ENCODE assay signal across 1 cellular context in the genomic region with DNA sequence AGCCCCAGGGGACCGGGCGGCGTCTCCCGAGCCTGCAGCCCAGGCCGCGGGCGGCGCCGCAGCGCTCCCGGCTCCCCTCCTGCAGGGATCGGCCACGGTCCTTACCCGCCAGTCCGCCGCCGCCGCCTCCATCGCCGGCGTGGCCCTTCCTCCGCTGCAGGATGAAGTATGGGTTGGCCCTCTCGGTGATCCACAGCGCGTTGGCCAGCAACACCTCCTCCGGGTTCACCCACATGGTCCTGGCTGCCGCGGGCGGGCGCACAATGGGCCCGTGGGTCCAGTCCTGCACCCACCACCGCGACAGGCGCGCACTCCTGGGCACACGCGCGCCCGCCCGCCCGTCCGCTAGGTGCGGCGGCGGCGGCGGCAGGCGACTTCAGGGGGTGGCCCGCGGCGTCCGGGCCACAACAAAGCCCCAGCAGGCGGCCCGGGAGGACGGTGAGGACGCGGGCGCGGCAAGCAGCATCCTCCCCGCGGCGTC.
TF ChIP-seq lines count a peak whose summit lies in the region.

No MANE protein-coding gene starts in this region.

TF ChIP-seq in HepG2, 621 proteins besides CTCF, POLR2A, EP300 and RAD21 (continued from another document and continues in another):
- TF ChIP-seq SAP130 (CRISPR knock-in tag; IDR thresholded peaks at IDR 0.05; ENCODE audit: low read depth), result peak; percentile 57
- peak; percentile 31; the same call in 1 of the 2 replicates for TF ChIP-seq ZMYM4 (CRISPR knock-in tag; IDR thresholded peaks at IDR 0.05)
- TF ChIP-seq KMT2A (CRISPR knock-in tag; IDR thresholded peaks at IDR 0.05), result peak; percentile 70
- TF ChIP-seq ZNF292 (CRISPR knock-in tag; IDR thresholded peaks at IDR 0.05; ENCODE audit: borderline replicate concordance, low read depth), result 0 out of 2 replicates have a peak, but pooled peaks have one; percentile 37
- TF ChIP-seq IRF9 (CRISPR knock-in tag; IDR thresholded peaks at IDR 0.05; ENCODE audit: borderline replicate concordance), result 0 out of 2 replicates have a peak, but pooled peaks have one; percentile 17
- TF ChIP-seq, protein P1, sequence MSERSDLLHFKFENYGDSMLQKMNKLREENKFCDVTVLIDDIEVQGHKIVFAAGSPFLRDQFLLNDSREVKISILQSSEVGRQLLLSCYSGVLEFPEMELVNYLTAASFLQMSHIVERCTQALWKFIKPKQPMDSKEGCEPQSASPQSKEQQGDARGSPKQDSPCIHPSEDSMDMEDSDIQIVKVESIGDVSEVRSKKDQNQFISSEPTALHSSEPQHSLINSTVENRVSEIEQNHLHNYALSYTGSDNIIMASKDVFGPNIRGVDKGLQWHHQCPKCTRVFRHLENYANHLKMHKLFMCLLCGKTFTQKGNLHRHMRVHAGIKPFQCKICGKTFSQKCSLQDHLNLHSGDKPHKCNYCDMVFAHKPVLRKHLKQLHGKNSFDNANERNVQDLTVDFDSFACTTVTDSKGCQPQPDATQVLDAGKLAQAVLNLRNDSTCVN (CRISPR knock-in tag; IDR thresholded peaks at IDR 0.05; ENCODE audit: borderline replicate concordance), result no peak
- TF ChIP-seq EEA1 (CRISPR knock-in tag; IDR thresholded peaks at IDR 0.05; ENCODE audit: borderline replicate concordance), result 0 out of 2 replicates have a peak, but pooled peaks have one; percentile 65
- no peak for TF ChIP-seq TP53 (CRISPR knock-in tag; conservative IDR thresholded peaks at IDR 0.05)
- peak; percentile 41; the same call in 1 of the 2 replicates for TF ChIP-seq ZNF362 (CRISPR knock-in tag; IDR thresholded peaks at IDR 0.05; ENCODE audit: borderline replicate concordance)
- TF ChIP-seq, protein P2, sequence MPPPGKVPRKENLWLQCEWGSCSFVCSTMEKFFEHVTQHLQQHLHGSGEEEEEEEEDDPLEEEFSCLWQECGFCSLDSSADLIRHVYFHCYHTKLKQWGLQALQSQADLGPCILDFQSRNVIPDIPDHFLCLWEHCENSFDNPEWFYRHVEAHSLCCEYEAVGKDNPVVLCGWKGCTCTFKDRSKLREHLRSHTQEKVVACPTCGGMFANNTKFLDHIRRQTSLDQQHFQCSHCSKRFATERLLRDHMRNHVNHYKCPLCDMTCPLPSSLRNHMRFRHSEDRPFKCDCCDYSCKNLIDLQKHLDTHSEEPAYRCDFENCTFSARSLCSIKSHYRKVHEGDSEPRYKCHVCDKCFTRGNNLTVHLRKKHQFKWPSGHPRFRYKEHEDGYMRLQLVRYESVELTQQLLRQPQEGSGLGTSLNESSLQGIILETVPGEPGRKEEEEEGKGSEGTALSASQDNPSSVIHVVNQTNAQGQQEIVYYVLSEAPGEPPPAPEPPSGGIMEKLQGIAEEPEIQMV (CRISPR knock-in tag; IDR thresholded peaks at IDR 0.05; ENCODE audit: low read depth), result peak; percentile 53; the same call in 1 of the 2 replicates
- no peak for TF ChIP-seq TBL1XR1 (IDR thresholded peaks at IDR 0.05; ENCODE audit: borderline replicate concordance, low read length, partially characterized antibody)
- no peak for TF ChIP-seq AGO2 (optimal IDR thresholded peaks at IDR 0.05; ENCODE audit: low read depth, low read length)
- TF ChIP-seq HOXA5 (CRISPR knock-in tag; IDR thresholded peaks at IDR 0.05), result peak; percentile 8; the same call in 1 of the 2 replicates
- 0 out of 2 replicates have a peak, but pooled peaks have one; percentile 18 for TF ChIP-seq HOXA3 (CRISPR knock-in tag; IDR thresholded peaks at IDR 0.05)
- TF ChIP-seq HNRNPLL (IDR thresholded peaks at IDR 0.05; ENCODE audit: low read depth, low read length, poor library complexity, severe bottlenecking), result peak; percentile 37
- no peak; the same call in 1 of the 2 replicates for TF ChIP-seq FOXA3 (CRISPR knock-in tag; IDR thresholded peaks at IDR 0.05)
- TF ChIP-seq ZBTB14 (CRISPR knock-in tag; IDR thresholded peaks at IDR 0.05), result peak; percentile 48; the same call in 1 of the 2 replicates
- TF ChIP-seq ZNF546 (CRISPR knock-in tag; conservative IDR thresholded peaks at IDR 0.05), result 0 out of 2 replicates have a peak, but pooled peaks have one; percentile 5
- TF ChIP-seq KDM5B (CRISPR knock-in tag; IDR thresholded peaks at IDR 0.05; ENCODE audit: borderline replicate concordance), result no peak
- TF ChIP-seq POGZ (CRISPR knock-in tag; IDR thresholded peaks at IDR 0.05), result 0 out of 2 replicates have a peak, but pooled peaks have one; percentile 7
- no peak for TF ChIP-seq ZNF547 (CRISPR knock-in tag; IDR thresholded peaks at IDR 0.05)
- 0 out of 2 replicates have a peak, but pooled peaks have one; percentile 2 for TF ChIP-seq ZBTB8A (CRISPR knock-in tag; IDR thresholded peaks at IDR 0.05; ENCODE audit: borderline replicate concordance, low read depth)
- peak; percentile 60 for TF ChIP-seq ZFX (CRISPR knock-in tag; IDR thresholded peaks at IDR 0.05; ENCODE audit: low read depth)
- peak; percentile 0; the same call in 1 of the 2 replicates for TF ChIP-seq ZSCAN29 (CRISPR knock-in tag; conservative IDR thresholded peaks at IDR 0.05)
- 0 out of 2 replicates have a peak, but pooled peaks have one; percentile 2 for TF ChIP-seq KDM5A (IDR thresholded peaks at IDR 0.05; ENCODE audit: borderline replicate concordance, low read length)
- TF ChIP-seq ZNF225 (CRISPR knock-in tag; IDR thresholded peaks at IDR 0.05), result no peak
- TF ChIP-seq ZNF33A (CRISPR knock-in tag; IDR thresholded peaks at IDR 0.05; ENCODE audit: borderline replicate concordance), result no peak
- no peak for TF ChIP-seq PAWR (CRISPR knock-in tag; IDR thresholded peaks at IDR 0.05; ENCODE audit: borderline replicate concordance)
- TF ChIP-seq, protein P3, sequence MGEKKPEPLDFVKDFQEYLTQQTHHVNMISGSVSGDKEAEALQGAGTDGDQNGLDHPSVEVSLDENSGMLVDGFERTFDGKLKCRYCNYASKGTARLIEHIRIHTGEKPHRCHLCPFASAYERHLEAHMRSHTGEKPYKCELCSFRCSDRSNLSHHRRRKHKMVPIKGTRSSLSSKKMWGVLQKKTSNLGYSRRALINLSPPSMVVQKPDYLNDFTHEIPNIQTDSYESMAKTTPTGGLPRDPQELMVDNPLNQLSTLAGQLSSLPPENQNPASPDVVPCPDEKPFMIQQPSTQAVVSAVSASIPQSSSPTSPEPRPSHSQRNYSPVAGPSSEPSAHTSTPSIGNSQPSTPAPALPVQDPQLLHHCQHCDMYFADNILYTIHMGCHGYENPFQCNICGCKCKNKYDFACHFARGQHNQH (CRISPR knock-in tag; IDR thresholded peaks at IDR 0.05), result no peak
- TF ChIP-seq MIXL1 (CRISPR knock-in tag; IDR thresholded peaks at IDR 0.05), result no peak
- TF ChIP-seq ZNF674 (CRISPR knock-in tag; IDR thresholded peaks at IDR 0.05; ENCODE audit: low read depth), result 0 out of 2 replicates have a peak, but pooled peaks have one; percentile 34
- peak; percentile 43; the same call in 1 of the 2 replicates for TF ChIP-seq THAP11 (CRISPR knock-in tag; IDR thresholded peaks at IDR 0.05)
- 0 out of 2 replicates have a peak, but pooled peaks have one; percentile 39 for TF ChIP-seq ZNF12 (CRISPR knock-in tag; IDR thresholded peaks at IDR 0.05)
- TF ChIP-seq THYN1 (CRISPR knock-in tag; IDR thresholded peaks at IDR 0.05; ENCODE audit: borderline replicate concordance, low read depth), result no peak
- TF ChIP-seq ZNF354B (CRISPR knock-in tag; IDR thresholded peaks at IDR 0.05), result no peak
- peak; percentile 99 for TF ChIP-seq ZNF142 (CRISPR knock-in tag; IDR thresholded peaks at IDR 0.05)
- no peak for TF ChIP-seq MAZ (IDR thresholded peaks at IDR 0.05; ENCODE audit: borderline replicate concordance, low read depth, low read length)
- 0 out of 2 replicates have a peak, but pooled peaks have one; percentile 26 for TF ChIP-seq MAZ (CRISPR knock-in tag; IDR thresholded peaks at IDR 0.05; ENCODE audit: low read depth)
- 0 out of 2 replicates have a peak, but pooled peaks have one; percentile 17 for TF ChIP-seq CAMTA2 (CRISPR knock-in tag; IDR thresholded peaks at IDR 0.05; ENCODE audit: borderline replicate concordance)
- TF ChIP-seq, protein P4, sequence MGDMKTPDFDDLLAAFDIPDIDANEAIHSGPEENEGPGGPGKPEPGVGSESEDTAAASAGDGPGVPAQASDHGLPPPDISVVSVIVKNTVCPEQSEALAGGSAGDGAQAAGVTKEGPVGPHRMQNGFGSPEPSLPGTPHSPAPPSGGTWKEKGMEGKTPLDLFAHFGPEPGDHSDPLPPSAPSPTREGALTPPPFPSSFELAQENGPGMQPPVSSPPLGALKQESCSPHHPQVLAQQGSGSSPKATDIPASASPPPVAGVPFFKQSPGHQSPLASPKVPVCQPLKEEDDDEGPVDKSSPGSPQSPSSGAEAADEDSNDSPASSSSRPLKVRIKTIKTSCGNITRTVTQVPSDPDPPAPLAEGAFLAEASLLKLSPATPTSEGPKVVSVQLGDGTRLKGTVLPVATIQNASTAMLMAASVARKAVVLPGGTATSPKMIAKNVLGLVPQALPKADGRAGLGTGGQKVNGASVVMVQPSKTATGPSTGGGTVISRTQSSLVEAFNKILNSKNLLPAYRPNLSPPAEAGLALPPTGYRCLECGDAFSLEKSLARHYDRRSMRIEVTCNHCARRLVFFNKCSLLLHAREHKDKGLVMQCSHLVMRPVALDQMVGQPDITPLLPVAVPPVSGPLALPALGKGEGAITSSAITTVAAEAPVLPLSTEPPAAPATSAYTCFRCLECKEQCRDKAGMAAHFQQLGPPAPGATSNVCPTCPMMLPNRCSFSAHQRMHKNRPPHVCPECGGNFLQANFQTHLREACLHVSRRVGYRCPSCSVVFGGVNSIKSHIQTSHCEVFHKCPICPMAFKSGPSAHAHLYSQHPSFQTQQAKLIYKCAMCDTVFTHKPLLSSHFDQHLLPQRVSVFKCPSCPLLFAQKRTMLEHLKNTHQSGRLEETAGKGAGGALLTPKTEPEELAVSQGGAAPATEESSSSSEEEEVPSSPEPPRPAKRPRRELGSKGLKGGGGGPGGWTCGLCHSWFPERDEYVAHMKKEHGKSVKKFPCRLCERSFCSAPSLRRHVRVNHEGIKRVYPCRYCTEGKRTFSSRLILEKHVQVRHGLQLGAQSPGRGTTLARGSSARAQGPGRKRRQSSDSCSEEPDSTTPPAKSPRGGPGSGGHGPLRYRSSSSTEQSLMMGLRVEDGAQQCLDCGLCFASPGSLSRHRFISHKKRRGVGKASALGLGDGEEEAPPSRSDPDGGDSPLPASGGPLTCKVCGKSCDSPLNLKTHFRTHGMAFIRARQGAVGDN (CRISPR knock-in tag; IDR thresholded peaks at IDR 0.05), result peak; percentile 8; the same call in 1 of the 2 replicates
